In the genomic region with DNA sequence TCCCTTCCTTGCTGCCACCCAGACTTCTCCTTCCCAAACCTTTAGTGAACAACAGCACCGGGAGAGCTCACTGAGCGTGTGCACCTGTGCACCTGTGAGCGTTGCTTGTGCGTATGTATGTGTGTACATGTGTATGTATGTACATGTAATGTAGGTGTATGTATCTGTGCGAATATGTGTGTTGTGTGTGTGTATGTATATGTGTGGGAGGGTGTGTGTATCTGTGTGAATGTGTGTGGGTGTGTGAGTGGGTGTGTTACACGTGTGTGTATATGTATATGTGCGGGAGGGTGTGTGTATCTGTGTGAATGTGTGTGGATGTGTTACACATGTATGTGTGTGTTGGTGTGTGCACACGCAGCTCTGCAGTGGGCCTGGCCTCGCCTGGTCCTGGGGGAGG, we compare ENCODE assay signal across 14 cellular contexts.
"Had no signal": no experiment of that assay in that cellular context is flagged by ENCODE, and none has a peak within 500 bp of the region (broad histone marks: within the 10 kb centered on the region; RNA-seq: fewer than 3 reads in every experiment).

No MANE protein-coding gene starts in this region.

- DNase-seq: activated CD4-positive, alpha-beta memory T cell treated with anti-CD3 and anti-CD28 coated beads, Interleukin-2, amount 10 ng/mL, durations not matched to agents 7 days and 5 days; activated CD4-positive, CD25-positive, alpha-beta regulatory T cell treated with anti-CD3 and anti-CD28 coated beads, Interleukin-2, amount 50 U/mL, for 72 hours; activated naive CD8-positive, alpha-beta T cell treated with anti-CD3 and anti-CD28 coated beads, Interleukin-2, amount 10 ng/mL, durations not matched to agents 7 days and 5 days; anterior cingulate cortex; foreskin melanocyte; heart right ventricle; stimulated activated CD4-positive, alpha-beta T cell treated with anti-CD3 and anti-CD28 coated beads, Interleukin-4, amount 100 ng/mL, for 4 hours had no signal

- H3K9me3 ChIP-seq: heart right ventricle, pancreas, tibial nerve had no signal

- H3K36me3 ChIP-seq: heart right ventricle, pancreas, tibial nerve had no signal

- H3K36me3 Mint-ChIP-seq: activated naive CD8-positive, alpha-beta T cell treated with anti-CD3 and anti-CD28 coated beads, Interleukin-2, amount 10 ng/mL, durations not matched to agents 7 days and 5 days; memory B cell had no signal

- FAIRE-seq: islet of Langerhans, pancreas had no signal

- H3K4me1 Mint-ChIP-seq: activated CD4-positive, alpha-beta memory T cell treated with anti-CD3 and anti-CD28 coated beads, Interleukin-2, amount 10 ng/mL, durations not matched to agents 7 days and 5 days; activated naive CD8-positive, alpha-beta T cell treated with anti-CD3 and anti-CD28 coated beads, Interleukin-2, amount 10 ng/mL, durations not matched to agents 7 days and 5 days; memory B cell had no signal

- H3K27ac ChIP-seq: heart right ventricle, pancreas, tibial nerve had no signal

- H3K4me3 ChIP-seq: heart right ventricle, pancreas, tibial nerve had no signal

- H3K4me1 ChIP-seq: heart right ventricle, pancreas had no signal

- H3K9me3 Mint-ChIP-seq: activated CD4-positive, alpha-beta memory T cell treated with anti-CD3 and anti-CD28 coated beads, Interleukin-2, amount 10 ng/mL, durations not matched to agents 7 days and 5 days; activated naive CD8-positive, alpha-beta T cell treated with anti-CD3 and anti-CD28 coated beads, Interleukin-2, amount 10 ng/mL, durations not matched to agents 7 days and 5 days; memory B cell; T-helper 2 cell treated with Interferon-gamma antibody and Interleukin-4, amounts not matched to agents 5 μg/mL and 100 μg/mL, for 36 hours had no signal

- ATAC-seq: left lobe of liver had no signal

- H3K27me3 ChIP-seq: pancreas, tibial nerve had no signal

- H3K4me3 Mint-ChIP-seq: activated CD4-positive, alpha-beta memory T cell treated with anti-CD3 and anti-CD28 coated beads, Interleukin-2, amount 10 ng/mL, durations not matched to agents 7 days and 5 days; activated naive CD8-positive, alpha-beta T cell treated with anti-CD3 and anti-CD28 coated beads, Interleukin-2, amount 10 ng/mL, durations not matched to agents 7 days and 5 days; endodermal cell; memory B cell; T-helper 2 cell treated with Interferon-gamma antibody and Interleukin-4, amounts not matched to agents 5 μg/mL and 100 μg/mL, for 36 hours had no signal

- H3K27ac Mint-ChIP-seq: activated CD4-positive, alpha-beta memory T cell treated with anti-CD3 and anti-CD28 coated beads, Interleukin-2, amount 10 ng/mL, durations not matched to agents 7 days and 5 days; activated naive CD8-positive, alpha-beta T cell treated with anti-CD3 and anti-CD28 coated beads, Interleukin-2, amount 10 ng/mL, durations not matched to agents 7 days and 5 days; endodermal cell; memory B cell; T-helper 2 cell treated with Interferon-gamma antibody and Interleukin-4, amounts not matched to agents 5 μg/mL and 100 μg/mL, for 36 hours had no signal
